In the genomic region with DNA sequence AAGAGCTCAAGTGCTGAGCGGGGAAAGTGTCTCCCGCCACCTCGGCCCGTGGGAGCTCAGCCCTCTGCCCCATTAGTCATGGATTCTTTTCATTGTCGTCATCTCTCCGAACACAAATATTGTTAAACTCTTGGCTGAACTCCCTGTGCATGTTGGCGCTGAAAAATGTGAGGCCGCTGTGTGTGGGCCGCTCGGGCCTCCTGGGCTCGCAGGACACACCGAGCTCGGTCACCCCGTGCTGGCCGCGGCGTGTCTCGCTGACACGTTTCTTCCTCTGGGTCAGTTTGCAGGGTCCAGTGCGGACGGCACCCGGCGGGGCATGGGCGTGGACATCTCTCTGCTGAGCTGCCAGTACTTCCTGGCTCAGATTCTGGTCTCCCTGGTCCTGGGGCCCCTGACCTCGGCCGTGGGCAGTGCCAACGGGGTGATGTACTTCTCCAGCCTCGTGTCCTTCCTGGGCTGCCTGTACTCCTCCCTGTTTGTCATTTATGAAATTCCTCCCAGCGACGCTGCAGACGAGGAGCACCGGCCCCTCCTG, we compare ENCODE assay signal across 9 cellular contexts. TPM values are rescaled to one million over a fixed set of nuclear protein-coding genes. Genes with fewer than 3 reads are reported as not detected.
A peak's percentile ranks its signal among the peaks of the same experiment; 100 is the strongest.
DNase-seq lines count a peak whose midpoint lies in the region; ATAC-seq and TF ChIP-seq lines count a peak whose summit lies in the region.
"Had no signal": no experiment of that assay in that cellular context is flagged by ENCODE, and none has a peak within 500 bp of the region (broad histone marks: within the 10 kb centered on the region; RNA-seq: fewer than 3 reads in every experiment).

No MANE protein-coding gene starts in this region.

- H3K36me3 ChIP-seq in duodenal mucosa (ENCODE audit: control insufficient read depth in 1 of 2, insufficient read depth in 2 of 2, low read length in 2 of 2): no peaks in the 10 kb centered on the region
- no peaks in the 10 kb centered on the region for H3K36me3 ChIP-seq in mesenchymal stem cell (ENCODE audit: control insufficient read depth in 1 of 2, insufficient read depth in 2 of 2, low read depth in 1 of 2, low read length in 2 of 2)
- H3K36me3 ChIP-seq in uterus: no peaks in the 10 kb centered on the region

- peak overlapping the region; percentile 31 for H3K27ac ChIP-seq in duodenal mucosa (ENCODE audit: low read depth, low read length)
- peak overlapping the region; percentile 45 for H3K27ac ChIP-seq in mesenchymal stem cell (ENCODE audit: low read length, poor library complexity, severe bottlenecking)
- H3K27ac ChIP-seq in uterus: peak overlapping the region; percentile 86 to 88

- H2BK120ac ChIP-seq in mesenchymal stem cell (ENCODE audit: low read depth, low read length): peak overlapping the region; percentile 67

- peak overlapping the region in 1 of 2 experiments; percentile 26 for H3K14ac ChIP-seq in mesenchymal stem cell (ENCODE audit: low read length in 2 of 2)

- TF ChIP-seq POLR2A in uterus (IDR thresholded peaks at IDR 0.05): no peak

- H2AFZ ChIP-seq in mesenchymal stem cell (ENCODE audit: low read depth, low read length): peak overlapping the region; percentile 10

- peak overlapping the region; percentile 95 for H4K91ac ChIP-seq in mesenchymal stem cell (ENCODE audit: low read length)

- H4K8ac ChIP-seq in mesenchymal stem cell (ENCODE audit: low read length): peak overlapping the region; percentile 45

- peak overlapping the region in 1 of 2 experiments; percentile 44 for H3K4ac ChIP-seq in mesenchymal stem cell (ENCODE audit: low read depth in 1 of 2, low read length in 2 of 2)

- H2BK12ac ChIP-seq in mesenchymal stem cell (ENCODE audit: low read length in 2 of 2): peak overlapping the region; percentile 7 to 72

- intact Hi-C loops in uterus (cut with DNase I; ENCODE audit: low total_unique reads): no loop called here

- peak overlapping the region; percentile 41 for H3K4me2 ChIP-seq in mesenchymal stem cell (ENCODE audit: low read length, poor library complexity, severe bottlenecking)

- no peak overlapping the region for H2BK15ac ChIP-seq in mesenchymal stem cell (ENCODE audit: low read depth, poor library complexity, severe bottlenecking)

- H2BK5ac ChIP-seq in mesenchymal stem cell (ENCODE audit: low read depth, low read length, poor library complexity, severe bottlenecking): no peak overlapping the region

- DNase-seq in M059J (ENCODE audit: low read depth) (peak; percentile 97), mesenchymal stem cell (peak; percentile 96), uterus (peak; percentile 90), NCI-H1930 (lab: John Stamatoyannopoulos, UW) (no peak)
- DNase-seq in stimulated activated CD4-positive, alpha-beta T cell treated with anti-CD3 and anti-CD28 coated beads, Interleukin-4, amount 100 ng/mL, for 24 hours: no peak
- DNase-seq: NCI-H2171 had no signal

- no peak for ATAC-seq in GM19467 (IDR thresholded peaks at IDR 0.05; ENCODE audit: unreplicated experiment)
- ATAC-seq: activated T-helper 17 cell treated with anti-CD3 and anti-CD28 coated beads, Interleukin-2, amount 50 U/mL, for 72 hours had no signal

- 21% methylated on average over 32 of the region's 32 CpGs for WGBS in mesenchymal stem cell

- peak in 1 of 4 experiments; percentile 25 for TF ChIP-seq CTCF in uterus (IDR thresholded peaks at IDR 0.05)

- H3K79me1 ChIP-seq in mesenchymal stem cell (replicated peaks; ENCODE audit: low read length, poor library complexity, severe bottlenecking): no peaks in the 10 kb centered on the region

- no peak overlapping the region for H3K4me3 ChIP-seq in duodenal mucosa (ENCODE audit: low read depth in 1 of 2, low read length in 2 of 2)
- peak overlapping the region in 1 of 2 experiments; percentile 64 for H3K4me3 ChIP-seq in mesenchymal stem cell (ENCODE audit: insufficient read depth in 1 of 2, low read depth in 1 of 2, low read length in 2 of 2)
- H3K4me3 ChIP-seq in uterus: peak overlapping the region in 1 of 2 donors; percentile 25

- no peak overlapping the region for H3K9ac ChIP-seq in duodenal mucosa (ENCODE audit: low read depth in 1 of 2, low read length in 2 of 2)
- peak overlapping the region; percentile 70 for H3K9ac ChIP-seq in mesenchymal stem cell (ENCODE audit: low read length)

- H3K9me3 ChIP-seq in duodenal mucosa (ENCODE audit: control insufficient read depth in 1 of 2, low read length in 2 of 2) (no peaks in the 10 kb centered on the region), mesenchymal stem cell (ENCODE audit: control insufficient read depth, low read length) (no peaks in the 10 kb centered on the region), uterus (no peaks in the 10 kb centered on the region)

- H3K27me3 ChIP-seq in duodenal mucosa (ENCODE audit: control insufficient read depth in 1 of 2, insufficient read depth in 2 of 2, low read length in 2 of 2): no peaks in the 10 kb centered on the region
- H3K27me3 ChIP-seq in mesenchymal stem cell (ENCODE audit: control insufficient read depth in 1 of 2, insufficient read depth in 1 of 2, low read length in 2 of 2): peaks cover 0 to 11% of the 10 kb centered on the region in 2 experiments
- no peaks in the 10 kb centered on the region for H3K27me3 ChIP-seq in uterus

- H3K4me1 ChIP-seq in duodenal mucosa (ENCODE audit: control insufficient read depth in 1 of 2, insufficient read depth in 2 of 2, low read length in 2 of 2) (no peaks in the 10 kb centered on the region), mesenchymal stem cell (ENCODE audit: control insufficient read depth, insufficient read depth, low read depth, low read length) (peaks cover 18% of the 10 kb centered on the region), uterus (peaks cover 5 to 8% of the 10 kb centered on the region in 2 donors)

- H3K18ac ChIP-seq in mesenchymal stem cell (ENCODE audit: low read depth in 1 of 2, low read length in 2 of 2): peak overlapping the region; percentile 89 to 93

- H3K23ac ChIP-seq in mesenchymal stem cell (ENCODE audit: low read length in 2 of 2): no peak overlapping the region

- H2AK5ac ChIP-seq in mesenchymal stem cell (ENCODE audit: low read length, severe bottlenecking): no peak overlapping the region

RNA-seq across cellular contexts. Expression of gene SLC45A1, which starts 25.6 kb away (rescaled TPM):
- 0.27 TPM in 1 of 2 replicates, not detected in the other for total RNA-seq in M059J (2014; rRNA removed; shearing (Covaris generic))
- polyA plus RNA-seq in mesenchymal stem cell (2013, experiment 1 of 2): 1.3 TPM
- polyA plus RNA-seq in mesenchymal stem cell (2013, experiment 2 of 2): 1.5 TPM
- total RNA-seq in uterus: 10 to 100 TPM in 2 of 4 donors, 1 to 10 TPM in 1, under 1 TPM in 1; 0.51 to 13.8 (median 7.4) TPM

Comparison
In these comparisons a context has a peak if more than half of its experiments do, and no peak if none do; other contexts are left out.
1. DNase-seq: peak in M059J (single experiment), mesenchymal stem cell (single experiment) and uterus (2 of 2); none in NCI-H1930 (0 of 2) and stimulated activated CD4-positive, alpha-beta T cell treated with anti-CD3 and anti-CD28 coated beads, Interleukin-4, amount 100 ng/mL, for 24 hours (single experiment).
2. H3K27ac ChIP-seq: peak in every context shown above with its lines; median percentile 87 in uterus; 45 in mesenchymal stem cell; 31 in duodenal mucosa.